ENCODE assay signal across 8 cellular contexts in the genomic region with DNA sequence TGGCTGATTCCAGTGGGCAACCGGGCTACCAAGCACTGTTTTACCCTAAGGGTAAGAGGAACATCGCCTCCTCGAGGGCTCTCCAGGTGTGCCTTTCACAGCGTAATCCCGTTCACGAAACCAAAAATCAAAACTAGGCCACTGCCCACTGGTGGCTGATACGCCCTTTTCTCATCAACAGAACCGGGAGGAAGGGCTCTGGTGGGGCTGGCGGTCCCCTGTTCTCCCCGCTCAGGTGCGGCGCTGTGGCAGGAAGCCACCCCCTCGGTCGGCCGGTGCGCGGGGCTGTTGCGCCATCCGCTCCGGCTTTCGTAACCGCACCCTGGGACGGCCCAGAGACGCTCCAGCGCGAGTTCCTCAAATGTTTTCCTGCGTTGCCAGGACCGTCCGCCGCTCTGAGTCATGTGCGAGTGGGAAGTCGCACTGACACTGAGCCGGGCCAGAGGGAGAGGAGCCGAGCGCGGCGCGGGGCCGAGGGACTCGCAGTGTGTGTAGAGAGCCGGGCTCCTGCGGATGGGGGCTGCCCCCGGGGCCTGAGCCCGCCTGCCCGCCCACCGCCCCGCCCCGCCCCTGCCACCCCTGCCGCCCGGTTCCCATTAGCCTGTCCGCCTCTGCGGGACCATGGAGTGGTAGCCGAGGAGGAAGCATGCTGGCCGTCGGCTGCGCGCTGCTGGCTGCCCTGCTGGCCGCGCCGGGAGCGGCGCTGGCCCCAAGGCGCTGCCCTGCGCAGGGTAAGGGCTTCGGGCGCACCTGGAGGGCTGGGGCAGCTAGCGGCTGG. TPM values are rescaled to one million over a fixed set of nuclear protein-coding genes. Genes with fewer than 3 reads are reported as not detected.
DNase-seq lines count a peak whose midpoint lies in the region; ATAC-seq and TF ChIP-seq lines count a peak whose summit lies in the region.

A gene (plus strand): TSS at position 360 of the 778 bp plus-strand sequence. CDS start 287 bp downstream, at position 647.

- DNase-seq in CD8-positive, alpha-beta memory T cell = peak; percentile 57 to 78 (median 71)
- DNase-seq in MM.1S (peak; percentile 99), WERI-Rb-1 (peak; percentile 75), immature natural killer cell (peak; percentile 29 to 36 (median 36)), NCI-H1048 (lab: John Stamatoyannopoulos, UW) (no peak)
- peak; percentile 81 for DNase-seq in central memory CD4-positive, alpha-beta T cell

- H3K4me3 ChIP-seq in CD8-positive, alpha-beta memory T cell (ENCODE audit: low read length) = peak within 1 kb of the TSS; percentile 68
- H3K4me3 ChIP-seq in MM.1S (ENCODE audit: low read length) = peak within 1 kb of the TSS; percentile 92
- 0 out of 2 replicates have a peak within 1 kb of the TSS, but pooled peaks have one; percentile 7 for H3K4me3 ChIP-seq in WERI-Rb-1 (ENCODE audit: low read depth, low read length)
- H3K4me3 ChIP-seq in skeletal muscle satellite cell (ENCODE audit: low read length) = peak within 1 kb of the TSS; percentile 81

- POLR2A ChIA-PET in CD8-positive, alpha-beta memory T cell (lab: Charles Lee) = no interaction called here

- H3K4me1 ChIP-seq in CD8-positive, alpha-beta memory T cell (ENCODE audit: insufficient read depth, low read length) = peaks cover 75% of the 10 kb centered on the region
- H3K4me1 ChIP-seq in MM.1S (ENCODE audit: low read length) (peaks cover 60% of the 10 kb centered on the region), skeletal muscle satellite cell (ENCODE audit: control insufficient read depth, insufficient read depth, low read length) (peaks cover 35% of the 10 kb centered on the region)

- TF ChIP-seq CTCF in MM.1S (IDR thresholded peaks at IDR 0.05; ENCODE audit: low read length) = peak; percentile 74
- TF ChIP-seq CTCF in WERI-Rb-1 (IDR thresholded peaks at IDR 0.05; ENCODE audit: low read depth, low read length) = peak; percentile 74

- H3K27me3 ChIP-seq in CD8-positive, alpha-beta memory T cell (ENCODE audit: insufficient read depth, low read length, poor library complexity, severe bottlenecking) = no peaks in the 10 kb centered on the region
- H3K27me3 ChIP-seq in MM.1S (replicated peaks; ENCODE audit: insufficient read depth, low read length) = no peaks in the 10 kb centered on the region
- H3K27me3 ChIP-seq in WERI-Rb-1 (ENCODE audit: insufficient read depth, low read depth, severe bottlenecking) = peaks cover 100% of the 10 kb centered on the region
- H3K27me3 ChIP-seq in skeletal muscle satellite cell (ENCODE audit: control insufficient read depth, insufficient read depth, low read length) = peaks cover 5% of the 10 kb centered on the region

- H3K4me3 Mint-ChIP-seq in CD8-positive, alpha-beta memory T cell = peak within 1 kb of the TSS; percentile 85 to 93 (median 89)
- peak within 1 kb of the TSS; percentile 70 to 80 (median 75) for H3K4me3 Mint-ChIP-seq in immature natural killer cell

- H3K36me3 ChIP-seq in CD8-positive, alpha-beta memory T cell (ENCODE audit: insufficient read depth, low read length) = no peaks in the 10 kb centered on the region
- no peaks in the 10 kb centered on the region for H3K36me3 ChIP-seq in MM.1S (replicated peaks; ENCODE audit: insufficient read depth, low read length)
- H3K36me3 ChIP-seq in WERI-Rb-1 = no peaks in the 10 kb centered on the region
- H3K36me3 ChIP-seq in skeletal muscle satellite cell (ENCODE audit: insufficient read depth, low read length) = no peaks in the 10 kb centered on the region

- H3K9me2 ChIP-seq in MM.1S (replicated peaks; ENCODE audit: insufficient read depth, low read length) = no peaks in the 10 kb centered on the region

- H3K27ac ChIP-seq in CD8-positive, alpha-beta memory T cell (ENCODE audit: low read depth, low read length) = peak within 1 kb of the TSS; percentile 38
- H3K27ac ChIP-seq in MM.1S (ENCODE audit: low read length) (peak within 1 kb of the TSS; percentile 92), WERI-Rb-1 (no peak within 1 kb of the TSS)

- H3F3A ChIP-seq in MM.1S (ENCODE audit: insufficient read depth, low read length) = peaks cover 80% of the 10 kb centered on the region

- no peaks in the 10 kb centered on the region for H3K9me3 Mint-ChIP-seq in CD8-positive, alpha-beta memory T cell
- H3K9me3 Mint-ChIP-seq in immature natural killer cell = no peaks in the 10 kb centered on the region

- H3K27me3 Mint-ChIP-seq in CD8-positive, alpha-beta memory T cell = peaks cover 0 to 2% of the 10 kb centered on the region in 2 donors
- H3K27me3 Mint-ChIP-seq in immature natural killer cell (ENCODE audit: low read depth in 3 of 3) = peaks cover 9 to 27% (median 13%) of the 10 kb centered on the region in 3 donors

- H3K9ac ChIP-seq in MM.1S (ENCODE audit: low read length) (peak within 1 kb of the TSS; percentile 94), skeletal muscle satellite cell (ENCODE audit: low read depth, low read length) (peak within 1 kb of the TSS; percentile 89)

- no peaks in the 10 kb centered on the region for H4K20me1 ChIP-seq in MM.1S (ENCODE audit: insufficient read depth, low read length)

- no peaks in the 10 kb centered on the region for H3K9me3 ChIP-seq in CD8-positive, alpha-beta memory T cell (ENCODE audit: low read length)
- no peaks in the 10 kb centered on the region for H3K9me3 ChIP-seq in MM.1S (replicated peaks; ENCODE audit: insufficient read depth, low read length)
- peaks cover 3% of the 10 kb centered on the region for H3K9me3 ChIP-seq in WERI-Rb-1 (ENCODE audit: severe bottlenecking)
- H3K9me3 ChIP-seq in skeletal muscle satellite cell (replicated peaks; ENCODE audit: low read length) = no peaks in the 10 kb centered on the region

- H3K36me3 Mint-ChIP-seq in CD8-positive, alpha-beta memory T cell = no peaks in the 10 kb centered on the region
- peaks cover 0 to 4% (median 0%) of the 10 kb centered on the region in 3 donors for H3K36me3 Mint-ChIP-seq in immature natural killer cell

- H3K79me2 ChIP-seq in MM.1S (ENCODE audit: low read length) = peaks cover 48% of the 10 kb centered on the region

- CTCF ChIA-PET in CD8-positive, alpha-beta memory T cell (lab: Charles Lee) = interaction anchor here (0.7 to 2.5 kb wide), 9 partner anchors 15 to 79 kb away, joined by 3 to 11 read pairs (median 3); no protein-coding TSS in a partner anchor

- peak within 1 kb of the TSS; percentile 72 to 88 (median 84) for H3K27ac Mint-ChIP-seq in CD8-positive, alpha-beta memory T cell
- H3K27ac Mint-ChIP-seq in immature natural killer cell = peak within 1 kb of the TSS in 2 of 6 donors; percentile 19 to 62

- peak within 1 kb of the TSS; percentile 86 for H3K4me2 ChIP-seq in MM.1S (ENCODE audit: low read depth, low read length)
- H3K4me2 ChIP-seq in skeletal muscle satellite cell (ENCODE audit: low read length) = peak within 1 kb of the TSS; percentile 95

- peak within 1 kb of the TSS; percentile 63 for H2AFZ ChIP-seq in MM.1S (ENCODE audit: low read length)

- ATAC-seq in GM21526 (IDR thresholded peaks at IDR 0.05; ENCODE audit: low FRiP score, unreplicated experiment) = peak; percentile 37

- peaks cover 74 to 80% (median 75%) of the 10 kb centered on the region in 3 donors for H3K4me1 Mint-ChIP-seq in CD8-positive, alpha-beta memory T cell
- peaks cover 44 to 45% of the 10 kb centered on the region in 2 donors for H3K4me1 Mint-ChIP-seq in immature natural killer cell

RNA-seq across cellular contexts. Expression of the gene that starts here (rescaled TPM):
- 1 to 10 TPM; 2.8 to 3.8 TPM for total RNA-seq in CD8-positive, alpha-beta memory T cell
- polyA plus RNA-seq in CD8-positive, alpha-beta memory T cell = 12.8 TPM
- polyA plus RNA-seq in immature natural killer cell = 1 to 10 TPM in 2 of 3 donors, under 1 TPM in 1; 0.50 to 4.2 (median 2.6) TPM
- 10.3 and 13.7 TPM in 2 replicates for total RNA-seq in skeletal muscle satellite cell (2012; rRNA removed)

Comparison
In these comparisons a context has a peak if more than half of its experiments do, and no peak if none do; other contexts are left out.
1. H3K4me3 ChIP-seq: peak in every context shown above with its lines; median percentile 92 in MM.1S; 81 in skeletal muscle satellite cell; 68 in CD8-positive, alpha-beta memory T cell; 7 in WERI-Rb-1.